9 cellular contexts compared by ENCODE assay signal in the genomic region with DNA sequence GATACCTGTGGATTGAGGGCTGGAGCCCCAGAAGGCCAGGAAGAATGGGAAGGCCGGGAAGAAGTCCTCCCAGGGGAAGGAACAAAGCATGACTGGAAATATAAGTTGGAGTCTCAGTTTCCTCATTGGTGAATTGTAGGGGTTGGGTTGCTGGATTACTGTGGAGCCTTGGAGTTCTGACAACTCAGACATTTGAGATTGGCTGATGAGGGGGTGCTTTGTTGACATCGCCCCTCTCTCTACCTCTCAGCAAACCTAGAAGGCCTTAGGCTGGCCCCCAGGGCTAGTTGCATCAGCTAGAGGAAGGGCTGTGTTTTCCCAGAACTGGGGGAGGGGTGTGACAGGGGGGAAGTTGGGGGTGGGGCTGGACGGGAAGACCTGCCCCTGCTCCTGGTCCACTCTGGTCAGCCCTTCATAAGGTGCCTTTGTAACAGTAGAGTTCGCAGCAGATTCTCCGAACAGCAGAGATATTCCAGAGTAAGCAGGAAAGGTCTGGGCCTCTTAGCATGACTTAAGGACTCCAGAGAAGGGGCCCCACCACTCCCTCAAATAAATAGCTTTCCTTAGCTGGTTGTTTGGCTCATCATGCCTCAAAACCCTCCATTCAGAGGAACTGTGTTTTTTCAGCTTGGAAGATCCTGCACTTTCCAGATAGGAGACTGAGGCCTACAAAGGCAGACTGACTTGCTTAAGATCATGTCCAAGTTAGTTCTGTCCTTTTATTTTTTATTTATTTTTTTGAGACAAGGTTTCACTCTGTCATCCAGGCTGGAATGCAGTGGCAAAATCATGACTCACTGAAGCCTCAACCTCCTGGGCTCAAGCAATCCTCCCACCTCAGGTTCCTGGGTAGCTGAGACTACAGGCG. TPM values are rescaled to one million over a fixed set of nuclear protein-coding genes. Genes with fewer than 3 reads are reported as not detected.
DNase-seq lines count a peak whose midpoint lies in the region; TF ChIP-seq lines count a peak whose summit lies in the region.
"Had no signal": no experiment of that assay in that cellular context is flagged by ENCODE, and none has a peak within 500 bp of the region (broad histone marks: within the 10 kb centered on the region; RNA-seq: fewer than 3 reads in every experiment).

No MANE protein-coding gene starts in this region.

- no peak overlapping the region for H3K4me3 ChIP-seq in thyroid gland (replicated peaks in 1 of 3)

- no peak for TF ChIP-seq POLR2A in thyroid gland (IDR thresholded peaks at IDR 0.05)

- peaks cover 10% of the 10 kb centered on the region for H3K4me1 Mint-ChIP-seq in activated T-helper 1 cell treated with anti-CD3 and anti-CD28 coated beads, Interleukin-12 subunit alpha, Interleukin-12 subunit beta, Interleukin-2, Interleukin-4 antibody, amounts not matched to agents 30 ng/mL and 10 ng/mL and 1 ng/mL, durations not matched to agents 14 hours and 24 hours and 36 hours (ENCODE audit: low read depth)

- intact Hi-C loops in activated T-helper 1 cell treated with anti-CD3 and anti-CD28 coated beads, Interleukin-12 subunit alpha, Interleukin-12 subunit beta, Interleukin-2, Interleukin-4 antibody, amounts not matched to agents 30 ng/mL and 10 ng/mL and 1 ng/mL, durations not matched to agents 14 hours and 24 hours and 36 hours (cut with micrococcal nuclease), result no loop called here
- intact Hi-C loops in thyroid gland (cut with DNase I), result no loop called here

- DNase-seq in AG08395 (ENCODE audit: low spot score) (peak; percentile 41), HT1080 (ENCODE audit: low read depth) (peak; percentile 92), islet precursor cell (peak; percentile 72), thyroid gland (no peak), dermis blood vessel endothelial cell (no peak), nucleus accumbens (lab: John Stamatoyannopoulos, UW) (no peak), SHP77 treated with DMSO at 0.1 percent for 48 hours (lab: John Stamatoyannopoulos, UW) (no peak)
- no peak for DNase-seq in activated T-helper 1 cell treated with anti-CD3 and anti-CD28 coated beads, Interleukin-12 subunit alpha, Interleukin-12 subunit beta, Interleukin-2, Interleukin-4 antibody, amounts not matched to agents 30 ng/mL and 10 ng/mL and 1 ng/mL, durations not matched to agents 14 hours and 24 hours and 36 hours (ENCODE audit: low spot score)
- DNase-seq: SHP77 had no signal

- H3K27ac ChIP-seq in thyroid gland, result peak overlapping the region in 1 of 3 donors; percentile 24

- H3K27ac Mint-ChIP-seq in activated T-helper 1 cell treated with anti-CD3 and anti-CD28 coated beads, Interleukin-12 subunit alpha, Interleukin-12 subunit beta, Interleukin-2, Interleukin-4 antibody, amounts not matched to agents 30 ng/mL and 10 ng/mL and 1 ng/mL, durations not matched to agents 14 hours and 24 hours and 36 hours, result peak overlapping the region; percentile 68

- peaks cover 8 to 23% of the 10 kb centered on the region in 2 donors for H3K4me1 ChIP-seq in thyroid gland

- H3K27me3 ChIP-seq in thyroid gland, result no peaks in the 10 kb centered on the region

- no peaks in the 10 kb centered on the region for H3K9me3 ChIP-seq in thyroid gland

- no peaks in the 10 kb centered on the region for H3K36me3 Mint-ChIP-seq in activated T-helper 1 cell treated with anti-CD3 and anti-CD28 coated beads, Interleukin-12 subunit alpha, Interleukin-12 subunit beta, Interleukin-2, Interleukin-4 antibody, amounts not matched to agents 30 ng/mL and 10 ng/mL and 1 ng/mL, durations not matched to agents 14 hours and 24 hours and 36 hours (ENCODE audit: low read depth)

- no peaks in the 10 kb centered on the region for H3K9me3 Mint-ChIP-seq in activated T-helper 1 cell treated with anti-CD3 and anti-CD28 coated beads, Interleukin-12 subunit alpha, Interleukin-12 subunit beta, Interleukin-2, Interleukin-4 antibody, amounts not matched to agents 30 ng/mL and 10 ng/mL and 1 ng/mL, durations not matched to agents 14 hours and 24 hours and 36 hours

- H3K4me3 Mint-ChIP-seq in activated T-helper 1 cell treated with anti-CD3 and anti-CD28 coated beads, Interleukin-12 subunit alpha, Interleukin-12 subunit beta, Interleukin-2, Interleukin-4 antibody, amounts not matched to agents 30 ng/mL and 10 ng/mL and 1 ng/mL, durations not matched to agents 14 hours and 24 hours and 36 hours, result no peak overlapping the region

- H3K27me3 Mint-ChIP-seq in activated T-helper 1 cell treated with anti-CD3 and anti-CD28 coated beads, Interleukin-12 subunit alpha, Interleukin-12 subunit beta, Interleukin-2, Interleukin-4 antibody, amounts not matched to agents 30 ng/mL and 10 ng/mL and 1 ng/mL, durations not matched to agents 14 hours and 24 hours and 36 hours (ENCODE audit: insufficient read depth), result no peaks in the 10 kb centered on the region

- H3K36me3 ChIP-seq in thyroid gland, result no peaks in the 10 kb centered on the region

- TF ChIP-seq CTCF in thyroid gland (IDR thresholded peaks at IDR 0.05), result no peak

- 79 to 80% methylated on average over 6 of the region's 6 CpGs for WGBS in thyroid gland, 2 donors

RNA-seq across cellular contexts. Expression of gene THRSP, which starts 12.5 kb away (rescaled TPM):
- total RNA-seq in HT1080 (2014; rRNA removed; shearing (Covaris generic)), result not detected in 2 replicates
- polyA plus RNA-seq in HT1080 (2015; cell fraction: cytosol; rRNA removed), result not detected in 2 replicates
- 0.19 and 0.26 TPM in 2 replicates for polyA plus RNA-seq in HT1080 (2015; cell fraction: nucleus; rRNA removed)
- not detected in 2 replicates for total RNA-seq in activated T-helper 1 cell treated with anti-CD3 and anti-CD28 coated beads, Interleukin-12 subunit alpha, Interleukin-12 subunit beta, Interleukin-2, Interleukin-4 antibody, amounts not matched to agents 30 ng/mL and 10 ng/mL and 1 ng/mL, durations not matched to agents 14 hours and 24 hours and 36 hours
- total RNA-seq in thyroid gland (1 to 10 TPM in 2 of 4 donors, under 1 TPM in 1, not detected in 1; 0.67 to 7.2 (median 2.8) TPM), dermis blood vessel endothelial cell (not detected in 2 replicates)

RNA-seq across cellular contexts. Expression of gene KCTD14, which starts 28.1 kb away (rescaled TPM):
- 15.0 and 20.1 TPM in 2 replicates for total RNA-seq in HT1080 (2014; rRNA removed; shearing (Covaris generic))
- polyA plus RNA-seq in HT1080 (2015; cell fraction: cytosol; rRNA removed), result 21.4 and 26.2 TPM in 2 replicates
- 12.7 and 13.0 TPM in 2 replicates for polyA plus RNA-seq in HT1080 (2015; cell fraction: nucleus; rRNA removed)
- total RNA-seq in activated T-helper 1 cell treated with anti-CD3 and anti-CD28 coated beads, Interleukin-12 subunit alpha, Interleukin-12 subunit beta, Interleukin-2, Interleukin-4 antibody, amounts not matched to agents 30 ng/mL and 10 ng/mL and 1 ng/mL, durations not matched to agents 14 hours and 24 hours and 36 hours, result 0.16 and 0.49 TPM in 2 replicates
- total RNA-seq in thyroid gland (10 to 100 TPM; 11.6 to 23.7 (median 14.4) TPM), dermis blood vessel endothelial cell (0.51 and 1.1 TPM in 2 replicates)

RNA-seq across cellular contexts. Expression of gene NDUFC2, which starts 28.5 kb away (rescaled TPM):
- total RNA-seq in HT1080 (2014; rRNA removed; shearing (Covaris generic)), result 244 and 279 TPM in 2 replicates
- 218 and 224 TPM in 2 replicates for polyA plus RNA-seq in HT1080 (2015; cell fraction: cytosol; rRNA removed)
- 83.6 and 110 TPM in 2 replicates for polyA plus RNA-seq in HT1080 (2015; cell fraction: nucleus; rRNA removed)
- total RNA-seq in activated T-helper 1 cell treated with anti-CD3 and anti-CD28 coated beads, Interleukin-12 subunit alpha, Interleukin-12 subunit beta, Interleukin-2, Interleukin-4 antibody, amounts not matched to agents 30 ng/mL and 10 ng/mL and 1 ng/mL, durations not matched to agents 14 hours and 24 hours and 36 hours, result 208 and 220 TPM in 2 replicates
- total RNA-seq in thyroid gland (100 to 1,000 TPM; 205 to 342 (median 228) TPM), dermis blood vessel endothelial cell (67.6 and 105 TPM in 2 replicates)

RNA-seq across cellular contexts. Expression of gene INTS4, which starts 56.7 kb away (rescaled TPM):
- 31.0 and 37.7 TPM in 2 replicates for total RNA-seq in HT1080 (2014; rRNA removed; shearing (Covaris generic))
- polyA plus RNA-seq in HT1080 (2015; cell fraction: cytosol; rRNA removed), result 20.0 and 20.3 TPM in 2 replicates
- 91.4 and 94.4 TPM in 2 replicates for polyA plus RNA-seq in HT1080 (2015; cell fraction: nucleus; rRNA removed)
- 58.2 and 63.6 TPM in 2 replicates for total RNA-seq in activated T-helper 1 cell treated with anti-CD3 and anti-CD28 coated beads, Interleukin-12 subunit alpha, Interleukin-12 subunit beta, Interleukin-2, Interleukin-4 antibody, amounts not matched to agents 30 ng/mL and 10 ng/mL and 1 ng/mL, durations not matched to agents 14 hours and 24 hours and 36 hours
- total RNA-seq in thyroid gland, result 10 to 100 TPM; 31.9 to 53.8 (median 43.7) TPM
- 33.8 and 45.1 TPM in 2 replicates for total RNA-seq in dermis blood vessel endothelial cell

Comparison
In these comparisons a context has a peak if more than half of its experiments do, and no peak if none do; other contexts are left out.
1. DNase-seq: peak in AG08395 (single experiment), HT1080 (single experiment) and islet precursor cell (single experiment); none in activated T-helper 1 cell treated with anti-CD3 and anti-CD28 coated beads, Interleukin-12 subunit alpha, Interleukin-12 subunit beta, Interleukin-2, Interleukin-4 antibody, amounts not matched to agents 30 ng/mL and 10 ng/mL and 1 ng/mL, durations not matched to agents 14 hours and 24 hours and 36 hours (single experiment), thyroid gland (0 of 2), dermis blood vessel endothelial cell (single experiment), nucleus accumbens (0 of 56) and SHP77 treated with DMSO at 0.1 percent for 48 hours (single experiment).